1 cellular context compared by ENCODE assay signal in the genomic region with DNA sequence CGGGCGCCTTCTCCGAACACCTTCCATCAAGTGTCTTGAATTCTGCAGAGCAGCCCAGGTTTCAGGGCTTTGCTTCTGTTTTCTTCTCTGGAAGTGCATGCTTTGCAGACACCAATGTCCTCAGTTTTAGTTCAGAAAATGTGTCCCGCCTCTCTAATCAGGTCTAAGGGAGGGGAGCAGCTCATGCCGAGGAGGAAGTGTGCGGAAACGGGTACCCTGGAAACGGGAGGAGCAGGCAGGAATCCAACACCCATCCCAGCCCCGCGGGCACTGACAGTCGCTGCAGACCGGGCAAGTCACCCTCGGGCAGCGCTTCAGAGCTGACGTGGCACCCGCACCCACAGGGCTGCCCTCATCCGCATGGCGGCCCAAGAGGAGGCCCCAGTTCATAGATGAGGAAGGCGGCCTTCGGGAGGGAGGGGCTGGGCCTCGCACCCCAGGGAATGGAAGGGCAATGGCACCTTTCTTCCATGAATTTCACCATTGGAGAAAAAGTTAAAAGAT.
TF ChIP-seq lines count a peak whose summit lies in the region.

No MANE protein-coding gene starts in this region.

TF ChIP-seq in HepG2, 621 proteins besides CTCF, POLR2A, EP300 and RAD21 (continued from another document):
- no peak for TF ChIP-seq ZNF138 (CRISPR knock-in tag; IDR thresholded peaks at IDR 0.05; ENCODE audit: low read depth)
- TF ChIP-seq ONECUT2 (CRISPR knock-in tag; IDR thresholded peaks at IDR 0.05): no peak
- TF ChIP-seq, protein P1, sequence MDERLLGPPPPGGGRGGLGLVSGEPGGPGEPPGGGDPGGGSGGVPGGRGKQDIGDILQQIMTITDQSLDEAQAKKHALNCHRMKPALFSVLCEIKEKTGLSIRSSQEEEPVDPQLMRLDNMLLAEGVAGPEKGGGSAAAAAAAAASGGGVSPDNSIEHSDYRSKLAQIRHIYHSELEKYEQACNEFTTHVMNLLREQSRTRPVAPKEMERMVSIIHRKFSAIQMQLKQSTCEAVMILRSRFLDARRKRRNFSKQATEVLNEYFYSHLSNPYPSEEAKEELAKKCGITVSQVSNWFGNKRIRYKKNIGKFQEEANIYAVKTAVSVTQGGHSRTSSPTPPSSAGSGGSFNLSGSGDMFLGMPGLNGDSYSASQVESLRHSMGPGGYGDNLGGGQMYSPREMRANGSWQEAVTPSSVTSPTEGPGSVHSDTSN (CRISPR knock-in tag; IDR thresholded peaks at IDR 0.05): no peak
- no peak for TF ChIP-seq MED1 (CRISPR knock-in tag; IDR thresholded peaks at IDR 0.05)
- no peak for TF ChIP-seq SNAPC2 (CRISPR knock-in tag; IDR thresholded peaks at IDR 0.05)
- TF ChIP-seq, protein P2, sequence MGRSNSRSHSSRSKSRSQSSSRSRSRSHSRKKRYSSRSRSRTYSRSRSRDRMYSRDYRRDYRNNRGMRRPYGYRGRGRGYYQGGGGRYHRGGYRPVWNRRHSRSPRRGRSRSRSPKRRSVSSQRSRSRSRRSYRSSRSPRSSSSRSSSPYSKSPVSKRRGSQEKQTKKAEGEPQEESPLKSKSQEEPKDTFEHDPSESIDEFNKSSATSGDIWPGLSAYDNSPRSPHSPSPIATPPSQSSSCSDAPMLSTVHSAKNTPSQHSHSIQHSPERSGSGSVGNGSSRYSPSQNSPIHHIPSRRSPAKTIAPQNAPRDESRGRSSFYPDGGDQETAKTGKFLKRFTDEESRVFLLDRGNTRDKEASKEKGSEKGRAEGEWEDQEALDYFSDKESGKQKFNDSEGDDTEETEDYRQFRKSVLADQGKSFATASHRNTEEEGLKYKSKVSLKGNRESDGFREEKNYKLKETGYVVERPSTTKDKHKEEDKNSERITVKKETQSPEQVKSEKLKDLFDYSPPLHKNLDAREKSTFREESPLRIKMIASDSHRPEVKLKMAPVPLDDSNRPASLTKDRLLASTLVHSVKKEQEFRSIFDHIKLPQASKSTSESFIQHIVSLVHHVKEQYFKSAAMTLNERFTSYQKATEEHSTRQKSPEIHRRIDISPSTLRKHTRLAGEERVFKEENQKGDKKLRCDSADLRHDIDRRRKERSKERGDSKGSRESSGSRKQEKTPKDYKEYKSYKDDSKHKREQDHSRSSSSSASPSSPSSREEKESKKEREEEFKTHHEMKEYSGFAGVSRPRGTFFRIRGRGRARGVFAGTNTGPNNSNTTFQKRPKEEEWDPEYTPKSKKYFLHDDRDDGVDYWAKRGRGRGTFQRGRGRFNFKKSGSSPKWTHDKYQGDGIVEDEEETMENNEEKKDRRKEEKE (IDR thresholded peaks at IDR 0.05): no peak
- TF ChIP-seq GFI1 (CRISPR knock-in tag; IDR thresholded peaks at IDR 0.05; ENCODE audit: borderline replicate concordance): no peak
